ENCODE assay signal across 1 cellular context in genomic region chr2:221468288-221468687, GRCh38.
TF ChIP-seq lines count a peak whose summit lies in the region.

No MANE protein-coding gene starts in this region.

TF ChIP-seq in WTC11, 78 proteins besides CTCF, POLR2A, EP300 and RAD21:
- no peak for TF ChIP-seq HMGXB4 (CRISPR knock-in tag; IDR thresholded peaks at IDR 0.05)
- TF ChIP-seq IRF1 (CRISPR knock-in tag; IDR thresholded peaks at IDR 0.05): no peak
- peak; percentile 81; the same call in 1 of the 2 replicates for TF ChIP-seq ZMAT4 (CRISPR knock-in tag; IDR thresholded peaks at IDR 0.05)
